ENCODE assay signal across 8 cellular contexts in genomic region chr11:76782526-76783293, GRCh38. TPM values are rescaled to one million over a fixed set of nuclear protein-coding genes. Genes with fewer than 3 reads are reported as not detected.
DNase-seq lines count a peak whose midpoint lies in the region; ATAC-seq, FAIRE-seq and TF ChIP-seq lines count a peak whose summit lies in the region.

No MANE protein-coding gene starts in this region.

- peaks cover 14% of the 10 kb centered on the region for H4K20me1 ChIP-seq in keratinocyte (ENCODE audit: control insufficient read depth, extremely low read depth, insufficient read depth, low read length)
- peaks cover 36% of the 10 kb centered on the region for H4K20me1 ChIP-seq in smooth muscle cell (ENCODE audit: low read depth)

- H3K79me2 ChIP-seq in keratinocyte (ENCODE audit: control insufficient read depth, insufficient read depth, low read length): peaks cover 40% of the 10 kb centered on the region
- H3K79me2 ChIP-seq in smooth muscle cell (ENCODE audit: low read depth): peaks cover 42% of the 10 kb centered on the region

- DNase-seq in activated T-cell treated with anti-CD3 and anti-CD28 coated beads for 24 hours (ENCODE audit: low read depth) (peak; percentile 26), activated T-cell treated with anti-CD3 and anti-CD28 coated beads for 4 hours (no peak), NCI-H1105 treated with DMSO at 0.1 percent for 48 hours (lab: John Stamatoyannopoulos, UW) (peak; percentile 91), SKM-1 treated with dmso at 0.1 percent for 144 hours (lab: John Stamatoyannopoulos, UW; ENCODE audit: unreplicated experiment) (peak; percentile 78), choroid plexus epithelial cell (ENCODE audit: low read depth) (peak; percentile 99), keratinocyte (ENCODE audit: low read depth, low spot score) (no peak), smooth muscle cell (lab: John Stamatoyannopoulos, UW; ENCODE audit: unreplicated experiment) (peak; percentile 84)

- peaks cover 6% of the 10 kb centered on the region for H3K9me1 ChIP-seq in keratinocyte (ENCODE audit: control insufficient read depth, extremely low read depth, insufficient read depth, low read length)

- H3F3A ChIP-seq in smooth muscle cell (ENCODE audit: low read depth): no peaks in the 10 kb centered on the region

- H3K27ac ChIP-seq in keratinocyte (ENCODE audit: control insufficient read depth, insufficient read depth, low read length) (peak overlapping the region; percentile 94), smooth muscle cell (ENCODE audit: low read depth) (peak overlapping the region; percentile 100)

- peaks cover 43% of the 10 kb centered on the region for H3K4me1 ChIP-seq in keratinocyte (ENCODE audit: control insufficient read depth, extremely low read depth, insufficient read depth, low read length)
- peaks cover 43% of the 10 kb centered on the region for H3K4me1 ChIP-seq in smooth muscle cell (ENCODE audit: low read depth)

- no peak for TF ChIP-seq CTCF in choroid plexus epithelial cell (conservative IDR thresholded peaks at IDR 0.05; ENCODE audit: low read depth, low read length)
- no peak for TF ChIP-seq CTCF in keratinocyte (optimal IDR thresholded peaks at IDR 0.05 in 1 of 3, IDR thresholded peaks at IDR 0.05 in 1 of 3, conservative IDR thresholded peaks at IDR 0.05 in 1 of 3; ENCODE audit: extremely low read depth in 1 of 3, insufficient read depth in 2 of 3, low read length in 3 of 3)
- no peak for TF ChIP-seq CTCF in smooth muscle cell (IDR thresholded peaks at IDR 0.05; ENCODE audit: borderline replicate concordance, insufficient read depth, poor library complexity, severe bottlenecking)

- ATAC-seq in GM18858 (IDR thresholded peaks at IDR 0.05; ENCODE audit: unreplicated experiment): no peak

- H3K9ac ChIP-seq in keratinocyte (ENCODE audit: control insufficient read depth, extremely low read depth, insufficient read depth, low read length) (peak overlapping the region; percentile 95), smooth muscle cell (ENCODE audit: low read depth) (peak overlapping the region; percentile 71)

- H2AFZ ChIP-seq in keratinocyte (ENCODE audit: control insufficient read depth, low read length): peak overlapping the region; percentile 20
- peak overlapping the region; percentile 38 for H2AFZ ChIP-seq in smooth muscle cell (ENCODE audit: low read depth)

- H3K27me3 ChIP-seq in keratinocyte (ENCODE audit: control insufficient read depth, extremely low read depth, insufficient read depth, low read length) (no peaks in the 10 kb centered on the region), smooth muscle cell (ENCODE audit: low read depth) (no peaks in the 10 kb centered on the region)

- H3K36me3 ChIP-seq in keratinocyte (ENCODE audit: control insufficient read depth in 2 of 2, extremely low read depth in 1 of 2, insufficient read depth in 2 of 2, low read length in 2 of 2) (peaks cover 0 to 15% of the 10 kb centered on the region in 2 experiments), smooth muscle cell (ENCODE audit: low read depth) (no peaks in the 10 kb centered on the region)

- dilution Hi-C loops in keratinocyte (cut with MboI; ENCODE audit: extremely low pct_ligation_motif_present, low sequenced_read_pairs): no loop called here

- WGBS in smooth muscle cell (ENCODE audit: low lambda C conversion rate): 2% methylated on average over 15 of the region's 38 CpGs

- H3K4me2 ChIP-seq in keratinocyte (ENCODE audit: control insufficient read depth, extremely low read depth, insufficient read depth, low read depth, low read length): peak overlapping the region; percentile 89
- peak overlapping the region; percentile 92 for H3K4me2 ChIP-seq in smooth muscle cell

- FAIRE-seq in keratinocyte (lab: Jason Lieb, UNC): no peak

- H3K9me3 ChIP-seq in keratinocyte (ENCODE audit: control insufficient read depth, low read depth, low read length) (no peaks in the 10 kb centered on the region), smooth muscle cell (replicated peaks; ENCODE audit: low read depth) (no peaks in the 10 kb centered on the region)

- H3K4me3 ChIP-seq in choroid plexus epithelial cell (ENCODE audit: low read depth, low read length) (peak overlapping the region; percentile 96), keratinocyte (ENCODE audit: control insufficient read depth in 2 of 3, extremely low read depth in 1 of 3, insufficient read depth in 2 of 3, low read depth in 1 of 3, low read length in 3 of 3) (peak overlapping the region; percentile 79 to 90 (median 87)), smooth muscle cell (peak overlapping the region; percentile 96)

RNA-seq across cellular contexts. Expression of gene TSKU, which starts 0.4 kb away (rescaled TPM):
- polyA plus RNA-seq in keratinocyte (22.8 to 36.1 TPM (median 35.8 TPM) in 3 replicates), smooth muscle cell (122 and 144 TPM in 2 replicates)
- 3.6 TPM for polyA plus RNA-seq in keratinocyte (2011; ENCODE audit: low read depth)
- 23.3 and 32.4 TPM in 2 replicates for polyA plus RNA-seq in keratinocyte (2011; cell fraction: cytosol; rRNA removed)
- 46.7 and 64.8 TPM in 2 replicates for polyA plus RNA-seq in keratinocyte (2011; cell fraction: nucleus; rRNA removed)
- polyA plus RNA-seq in keratinocyte (2012; ENCODE audit: low replicate concordance): 24.0 and 42.3 TPM in 2 replicates
- polyA minus RNA-seq in keratinocyte: 27.5 to 79.8 TPM (median 38.8 TPM) in 3 replicates
- 58.9 TPM for polyA minus RNA-seq in keratinocyte (2011; cell fraction: cytosol; rRNA and poly(A)+ RNA removed)
- polyA minus RNA-seq in keratinocyte (2011; cell fraction: nucleus; rRNA and poly(A)+ RNA removed): 52.7 and 54.9 TPM in 2 replicates
- total RNA-seq in smooth muscle cell: 75.2 and 76.5 TPM in 2 replicates

Comparison
In these comparisons a context has a peak if more than half of its experiments do, and no peak if none do; other contexts are left out.
1. DNase-seq: peak in activated T-cell treated with anti-CD3 and anti-CD28 coated beads for 24 hours (single experiment), NCI-H1105 treated with DMSO at 0.1 percent for 48 hours (single experiment), SKM-1 treated with dmso at 0.1 percent for 144 hours (single experiment), choroid plexus epithelial cell (single experiment) and smooth muscle cell (single experiment); none in activated T-cell treated with anti-CD3 and anti-CD28 coated beads for 4 hours (single experiment) and keratinocyte (single experiment).
2. Peak in every context shown above with its lines, with median percentiles within 50 percentile points of each other: H3K4me3 ChIP-seq.